Comparison of ENCODE assay signal across 6 cellular contexts in the genomic region with DNA sequence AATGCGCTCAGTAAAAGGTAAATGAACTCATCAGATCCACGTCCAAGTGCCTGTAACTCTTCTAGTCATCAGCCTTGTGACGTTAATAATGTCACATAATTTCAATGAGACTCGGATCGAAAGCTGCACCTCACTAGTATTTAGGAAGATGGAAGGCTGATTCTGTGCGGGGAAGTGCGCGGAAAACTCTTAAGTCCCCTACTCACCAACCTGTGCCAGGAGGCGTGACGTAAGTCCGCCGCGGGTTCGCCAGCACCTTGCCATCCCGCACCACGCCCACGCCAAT. TPM values are rescaled to one million over a fixed set of nuclear protein-coding genes. Genes with fewer than 3 reads are reported as not detected.
DNase-seq lines count a peak whose midpoint lies in the region; ATAC-seq and TF ChIP-seq lines count a peak whose summit lies in the region.

No MANE protein-coding gene starts in this region.

- TF ChIP-seq POLR2A in transverse colon (IDR thresholded peaks at IDR 0.05), result no peak

- intact Hi-C loops in heart right ventricle (cut with DNase I), result loop anchor here in 6 of 10 donors (2.0 to 10.0 kb wide), 4 partner anchors 37 to 153 kb away; a partner anchor contains a TSS
- intact Hi-C loops in transverse colon (cut with DNase I; ENCODE audit: low total_unique reads), result no loop called here

- in situ Hi-C loops in transverse colon (cut with MboI; ENCODE audit: low pct_ligation_motif_present in 1 of 4, low pct_unique_long_range_greater_than_20kb in 1 of 4, low sequenced_read_pairs in 3 of 4), result loop anchor here in 2 of 4 donors (25.0 kb wide), 2 partner anchors 117 to 233 kb away; a partner anchor contains a TSS

- peak overlapping the region; percentile 98 for H3K27ac ChIP-seq in RWPE1
- H3K27ac ChIP-seq in heart right ventricle, result peak overlapping the region; percentile 83 to 97 (median 91)
- H3K27ac ChIP-seq in transverse colon, result peak overlapping the region; percentile 94 to 96 (median 94)

- TF ChIP-seq EP300 in transverse colon (IDR thresholded peaks at IDR 0.05; ENCODE audit: low read depth), result no peak

- H3K9me3 ChIP-seq in heart right ventricle (no peaks in the 10 kb centered on the region), transverse colon (no peaks in the 10 kb centered on the region)

- H3K4me3 ChIP-seq in heart right ventricle (peak overlapping the region; percentile 66 to 98 (median 74)), transverse colon (peak overlapping the region; percentile 49 to 76 (median 72))

- peaks cover 0 to 66% (median 53%) of the 10 kb centered on the region in 9 donors for H3K36me3 ChIP-seq in heart right ventricle
- peaks cover 0 to 45% (median 18%) of the 10 kb centered on the region in 4 donors for H3K36me3 ChIP-seq in transverse colon

- CTCF ChIA-PET in RWPE1 (lab: Yijun Ruan, JAX), result no interaction called here

- 0% methylated on average over 17 of the region's 17 CpGs for WGBS in heart right ventricle, 2 donors
- 2 to 17% methylated on average over 1 to 16 of the region's 17 CpGs for WGBS in transverse colon (ENCODE audit: low coverage in 1 of 2), 2 donors

- TF ChIP-seq CTCF in RWPE1 (conservative IDR thresholded peaks at IDR 0.05; ENCODE audit: low read depth) (no peak), heart right ventricle (IDR thresholded peaks at IDR 0.05) (no peak), transverse colon (IDR thresholded peaks at IDR 0.05) (no peak)

- peak; percentile 50 for ATAC-seq in GM18909 (IDR thresholded peaks at IDR 0.05; ENCODE audit: poor library complexity, unreplicated experiment)
- ATAC-seq in HG03103 (IDR thresholded peaks at IDR 0.05; ENCODE audit: low read depth, unreplicated experiment), result peak; percentile 38
- peak in 6 of 8 donors; percentile 43 to 75 (median 66) for ATAC-seq in heart right ventricle

- H3K27me3 ChIP-seq in heart right ventricle (no peaks in the 10 kb centered on the region), transverse colon (no peaks in the 10 kb centered on the region)

- H3K4me1 ChIP-seq in heart right ventricle (peaks cover 0 to 57% (median 31%) of the 10 kb centered on the region in 9 donors), transverse colon (peaks cover 15 to 31% (median 21%) of the 10 kb centered on the region in 4 donors)

- DNase-seq in RWPE1 (ENCODE audit: low spot score) (peak; percentile 67), heart right ventricle (no peak), transverse colon (peak; percentile 89), GF-D8 (lab: John Stamatoyannopoulos, UW) (no peak)

- POLR2A ChIA-PET in RWPE1 (lab: Yijun Ruan, JAX; ENCODE audit: low non-redundant PET), result no interaction called here

RNA-seq across cellular contexts. Expression of a gene that starts 0.3 kb away (rescaled TPM):
- total RNA-seq in heart right ventricle (10 to 100 TPM; 17.6 to 25.3 (median 21.8) TPM), transverse colon (100 to 1,000 TPM in 1 of 4 donors, 10 to 100 TPM in 3; 26.7 to 146 (median 64.7) TPM)
- 10 to 100 TPM; 32.3 to 37.6 TPM for polyA plus RNA-seq in heart right ventricle

RNA-seq across cellular contexts. Expression of a gene that starts 0.7 kb away (rescaled TPM):
- 100 to 1,000 TPM in 1 of 10 donors, 10 to 100 TPM in 9; 57.1 to 103 (median 70.6) TPM for total RNA-seq in heart right ventricle
- 10 to 100 TPM; 58.5 to 91.7 TPM for polyA plus RNA-seq in heart right ventricle
- 100 to 1,000 TPM; 108 to 120 (median 111) TPM for total RNA-seq in transverse colon

RNA-seq across cellular contexts. Expression of a gene that starts 6.9 kb away (rescaled TPM):
- 10 to 100 TPM; 15.5 to 25.3 (median 18.7) TPM for total RNA-seq in heart right ventricle
- polyA plus RNA-seq in heart right ventricle, result 10 to 100 TPM; 18.7 to 31.9 TPM
- total RNA-seq in transverse colon, result 10 to 100 TPM; 18.7 to 49.4 (median 31.1) TPM

RNA-seq across cellular contexts. Expression of a gene that starts 14.9 kb away (rescaled TPM):
- total RNA-seq in heart right ventricle (10 to 100 TPM in 4 of 10 donors, 1 to 10 TPM in 6; 5.0 to 33.7 (median 7.8) TPM), transverse colon (10 to 100 TPM; 18.9 to 62.1 (median 32.7) TPM)
- 10 to 100 TPM in 1 of 2 donors, 1 to 10 TPM in 1; 8.6 to 30.2 TPM for polyA plus RNA-seq in heart right ventricle

RNA-seq across cellular contexts. Expression of a gene that starts 18.3 kb away (rescaled TPM):
- total RNA-seq in heart right ventricle (1 to 10 TPM in 2 of 10 donors, under 1 TPM in 8; 0.15 to 1.4 (median 0.40) TPM), transverse colon (under 1 TPM in 2 of 4 donors, not detected in 2; 0.16 to 0.27 TPM)
- 1 to 10 TPM in 1 of 2 donors, under 1 TPM in 1; 0.13 to 1.2 TPM for polyA plus RNA-seq in heart right ventricle

Comparison
In these comparisons a context has a peak if more than half of its experiments do, and no peak if none do; other contexts are left out.
1. DNase-seq: peak in RWPE1 (single experiment) and transverse colon (single experiment); none in heart right ventricle (0 of 2) and GF-D8 (single experiment).
2. Peak in every context shown above with its lines, with median percentiles within 50 percentile points of each other: ATAC-seq and H3K27ac ChIP-seq.